18 cellular contexts compared by ENCODE assay signal in genomic region chr11:12133539-12134238, GRCh38. TPM values are rescaled to one million over a fixed set of nuclear protein-coding genes. Genes with fewer than 3 reads are reported as not detected.
DNase-seq lines count a peak whose midpoint lies in the region; ATAC-seq and TF ChIP-seq lines count a peak whose summit lies in the region.
"Had no signal": no experiment of that assay in that cellular context is flagged by ENCODE, and none has a peak within 500 bp of the region (broad histone marks: within the 10 kb centered on the region; RNA-seq: fewer than 3 reads in every experiment).

No MANE protein-coding gene starts in this region.

- TF ChIP-seq EP300 in gastroesophageal sphincter (IDR thresholded peaks at IDR 0.05): no peak

- peaks cover 40% of the 10 kb centered on the region for H3K4me1 Mint-ChIP-seq in T-helper 2 cell treated with Interferon-gamma antibody and Interleukin-4, amounts not matched to agents 5 μg/mL and 100 μg/mL, for 36 hours (ENCODE audit: low read depth)

- no peaks in the 10 kb centered on the region for H4K20me1 ChIP-seq in BLaER1

- H3K36me3 ChIP-seq in BLaER1 (no peaks in the 10 kb centered on the region), gastroesophageal sphincter (no peaks in the 10 kb centered on the region), mucosa of descending colon (ENCODE audit: low read depth) (no peaks in the 10 kb centered on the region), H7 (replicated peaks; ENCODE audit: control insufficient read depth, insufficient read depth, low read length) (no peaks in the 10 kb centered on the region)
- H3K36me3 ChIP-seq: Peyer's patch, thyroid gland had no signal

- peaks cover 8% of the 10 kb centered on the region for H3K36me3 Mint-ChIP-seq in T-helper 2 cell treated with Interferon-gamma antibody and Interleukin-4, amounts not matched to agents 5 μg/mL and 100 μg/mL, for 36 hours (ENCODE audit: low read depth)
- H3K36me3 Mint-ChIP-seq: IgD-negative memory B cell had no signal

- intact Hi-C loops in mucosa of descending colon (cut with DNase I, micrococcal nuclease): no loop called here

- DNase-seq in T-helper 2 cell treated with Interferon-gamma antibody and Interleukin-4, amounts not matched to agents 5 μg/mL and 100 μg/mL, for 36 hours (ENCODE audit: low spot score): no peak
- DNase-seq in mucosa of descending colon (no peak), DMS79 treated with DMSO at 0.1 percent for 48 hours (lab: John Stamatoyannopoulos, UW) (no peak), H7 (no peak)
- DNase-seq: activated CD4-positive, CD25-positive, alpha-beta regulatory T cell treated with anti-CD3 and anti-CD28 coated beads, Interleukin-2, amount 50 U/mL, for 72 hours; activated effector memory CD4-positive, alpha-beta T cell treated with Interleukin-2 at 50 U/mL for 16 hours; heart right ventricle; NCI-H1436 treated with DMSO at 0.1 percent for 48 hours; NCI-H524 treated with DMSO at 0.1 percent for 48 hours; thyroid gland had no signal

- H3K27me3 ChIP-seq in BLaER1 (no peaks in the 10 kb centered on the region), gastroesophageal sphincter (no peaks in the 10 kb centered on the region), H7 (ENCODE audit: control insufficient read depth, insufficient read depth, low read length) (no peaks in the 10 kb centered on the region; the same call in 1 of the 2 replicates)
- H3K27me3 ChIP-seq: heart right ventricle, Peyer's patch, thyroid gland had no signal

- ATAC-seq in GM18498 (IDR thresholded peaks at IDR 0.05; ENCODE audit: unreplicated experiment) (peak; percentile 87), gastroesophageal sphincter (no peak), mucosa of descending colon (no peak), GM18870 (IDR thresholded peaks at IDR 0.05; ENCODE audit: unreplicated experiment) (no peak)

- no peak overlapping the region for H3K27ac ChIP-seq in BLaER1
- H3K27ac ChIP-seq in gastroesophageal sphincter: peak overlapping the region in 3 of 4 donors; percentile 42 to 84 (median 82)
- H3K27ac ChIP-seq: Peyer's patch, thyroid gland had no signal

- H3K4me3 ChIP-seq in BLaER1 (no peak overlapping the region), gastroesophageal sphincter (no peak overlapping the region), mucosa of descending colon (no peak overlapping the region), H7 (ENCODE audit: insufficient read depth, low read depth, low read length) (no peak overlapping the region)
- H3K4me3 ChIP-seq: heart right ventricle, Peyer's patch, thyroid gland had no signal

- WGBS in gastroesophageal sphincter (ENCODE audit: low coverage in 1 of 2), 2 donors: 74 to 91% methylated on average over 2 to 5 of the region's 5 CpGs

- peak overlapping the region; percentile 60 for H3K4me3 Mint-ChIP-seq in T-helper 2 cell treated with Interferon-gamma antibody and Interleukin-4, amounts not matched to agents 5 μg/mL and 100 μg/mL, for 36 hours
- H3K4me3 Mint-ChIP-seq: B cell, IgD-negative memory B cell had no signal

- H3K9ac ChIP-seq in BLaER1: no peak overlapping the region

- H3K27me3 Mint-ChIP-seq in T-helper 2 cell treated with Interferon-gamma antibody and Interleukin-4, amounts not matched to agents 5 μg/mL and 100 μg/mL, for 36 hours (ENCODE audit: low read depth): no peaks in the 10 kb centered on the region
- H3K27me3 Mint-ChIP-seq: B cell, progenitor cell of endocrine pancreas had no signal

- H3K4me2 ChIP-seq in BLaER1: peak overlapping the region; percentile 61

- TF ChIP-seq CTCF in gastroesophageal sphincter (IDR thresholded peaks at IDR 0.05) (no peak), mucosa of descending colon (IDR thresholded peaks at IDR 0.05) (no peak)

- H3K4me1 ChIP-seq in BLaER1 (peaks cover 25% of the 10 kb centered on the region), gastroesophageal sphincter (peaks cover 7 to 95% (median 20%) of the 10 kb centered on the region in 3 donors), mucosa of descending colon (ENCODE audit: low read depth) (peaks cover 40% of the 10 kb centered on the region)

- no peaks in the 10 kb centered on the region for H3K9me3 Mint-ChIP-seq in T-helper 2 cell treated with Interferon-gamma antibody and Interleukin-4, amounts not matched to agents 5 μg/mL and 100 μg/mL, for 36 hours
- H3K9me3 Mint-ChIP-seq: IgD-negative memory B cell had no signal

- peak overlapping the region; percentile 77 for H3K27ac Mint-ChIP-seq in T-helper 2 cell treated with Interferon-gamma antibody and Interleukin-4, amounts not matched to agents 5 μg/mL and 100 μg/mL, for 36 hours
- H3K27ac Mint-ChIP-seq: B cell, IgD-negative memory B cell, progenitor cell of endocrine pancreas had no signal

- H3K9me3 ChIP-seq in BLaER1 (no peaks in the 10 kb centered on the region), gastroesophageal sphincter (no peaks in the 10 kb centered on the region), mucosa of descending colon (no peaks in the 10 kb centered on the region)
- H3K9me3 ChIP-seq: heart right ventricle, Peyer's patch, thyroid gland had no signal

- TF ChIP-seq POLR2A in gastroesophageal sphincter (IDR thresholded peaks at IDR 0.05): no peak

RNA-seq across cellular contexts. Expression of gene MICAL2, which starts 23.3 kb away (rescaled TPM):
- total RNA-seq in gastroesophageal sphincter (100 to 1,000 TPM; 196 to 550 (median 237) TPM), mucosa of descending colon (100 to 1,000 TPM; 263 to 384 (median 312) TPM)
- 0.83 and 1.1 TPM in 2 replicates for total RNA-seq in H7 (2014; rRNA removed; shearing (Covaris generic))

Comparison
In these comparisons a context has a peak if more than half of its experiments do, and no peak if none do; other contexts are left out.
1. RNA of gene MICAL2, which starts 23.3 kb away (total RNA-seq): 263 to 384 TPM in mucosa of descending colon and 196 to 550 TPM in gastroesophageal sphincter; 0.83 to 1.1 TPM in H7; every median in the first group is over 10 times any median in the second.